9 cellular contexts compared by ENCODE assay signal in the genomic region with DNA sequence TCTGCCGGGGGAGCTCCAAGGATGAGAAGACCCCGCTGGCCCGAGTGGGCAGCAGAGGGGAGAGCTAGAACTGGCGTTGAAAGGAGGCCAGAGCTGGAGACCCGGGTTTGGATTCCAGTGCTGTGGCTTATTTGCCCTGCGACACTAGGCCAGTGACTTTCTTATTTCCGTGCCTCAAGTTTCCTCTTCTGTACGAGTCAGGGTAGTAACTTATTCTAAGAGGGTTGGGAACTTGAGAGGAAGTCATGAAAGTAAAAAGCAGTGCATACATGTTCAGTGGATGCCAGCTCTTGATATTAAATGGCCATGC. TPM values are rescaled to one million over a fixed set of nuclear protein-coding genes. Genes with fewer than 3 reads are reported as not detected.
A peak's percentile ranks its signal among the peaks of the same experiment; 100 is the strongest.
DNase-seq lines count a peak whose midpoint lies in the region; ATAC-seq and TF ChIP-seq lines count a peak whose summit lies in the region.
"Had no signal": no experiment of that assay in that cellular context is flagged by ENCODE, and none has a peak within 500 bp of the region (broad histone marks: within the 10 kb centered on the region; RNA-seq: fewer than 3 reads in every experiment).

No MANE protein-coding gene starts in this region.

- no peak for ATAC-seq in activated CD4-positive, alpha-beta T cell treated with anti-CD3 and anti-CD28 coated beads for 36 hours
- no peak for ATAC-seq in GM19455 (IDR thresholded peaks at IDR 0.05; ENCODE audit: unreplicated experiment)

- H3K4me3 ChIP-seq in neural cell (ENCODE audit: low read length), result peak overlapping the region; percentile 82

- H3K27ac Mint-ChIP-seq in activated CD4-positive, alpha-beta T cell treated with anti-CD3 and anti-CD28 coated beads for 36 hours, result peak overlapping the region; percentile 97

- H3K27me3 Mint-ChIP-seq in activated CD4-positive, alpha-beta T cell treated with anti-CD3 and anti-CD28 coated beads for 36 hours, result no peaks in the 10 kb centered on the region

- intact Hi-C loops in activated CD4-positive, alpha-beta T cell treated with anti-CD3 and anti-CD28 coated beads for 36 hours (cut with DNase I, micrococcal nuclease), result loop anchor here (1.0 to 10.0 kb wide), 9 partner anchors 11 to 351 kb away; partner anchors contain the start of genes AP1M1 (in 2 of the 2), RAB8A (in 2 of the 2), C19orf44 (in 1 of the 2) and CALR3 (in 1 of the 2)

- no peaks in the 10 kb centered on the region for H3K9me3 Mint-ChIP-seq in activated CD4-positive, alpha-beta T cell treated with anti-CD3 and anti-CD28 coated beads for 36 hours (ENCODE audit: low read depth)

- no peak for TF ChIP-seq EP300 in neural cell (conservative IDR thresholded peaks at IDR 0.05; ENCODE audit: poor library complexity, severe bottlenecking)

- peaks cover 23% of the 10 kb centered on the region for H3K36me3 Mint-ChIP-seq in activated CD4-positive, alpha-beta T cell treated with anti-CD3 and anti-CD28 coated beads for 36 hours (ENCODE audit: low read depth)

- no peaks in the 10 kb centered on the region for H3K27me3 ChIP-seq in neural cell (ENCODE audit: insufficient read depth, low read depth, low read length)

- CTCF ChIA-PET in activated CD4-positive, alpha-beta T cell treated with anti-CD3 and anti-CD28 coated beads for 36 hours (lab: Charles Lee), result interaction anchor here (0.7 to 4.0 kb wide), 19 partner anchors 10 to 316 kb away, joined by 3 to 53 read pairs (median 4); partner anchors contain the start of gene AP1M1

- H3K27ac ChIP-seq in neural cell (ENCODE audit: low read length), result peak overlapping the region; percentile 82

- H2AFZ ChIP-seq in neural cell (ENCODE audit: low read depth, low read length), result peak overlapping the region; percentile 52

- DNase-seq in activated CD4-positive, alpha-beta T cell treated with anti-CD3 and anti-CD28 coated beads for 36 hours, result no peak
- DNase-seq in activated CD4-positive, alpha-beta T cell treated with anti-CD3 and anti-CD28 coated beads, Interleukin-2, amount 50 U/mL, for 1 hour, result no peak
- DNase-seq in RKO (ENCODE audit: low spot score) (peak; percentile 64), DMS153 treated with DMSO at 0.1 percent for 48 hours (lab: John Stamatoyannopoulos, UW; ENCODE audit: unreplicated experiment) (no peak), NCI-H345 treated with DMSO at 0.1 percent for 48 hours (lab: John Stamatoyannopoulos, UW; ENCODE audit: unreplicated experiment) (no peak)
- peak; percentile 23 for DNase-seq in effector CD8-positive, alpha-beta T cell (lab: John Stamatoyannopoulos, UW)

- H3K36me3 ChIP-seq in neural cell (ENCODE audit: insufficient read depth, low read length), result no peaks in the 10 kb centered on the region

- H3K4me3 Mint-ChIP-seq in activated CD4-positive, alpha-beta T cell treated with anti-CD3 and anti-CD28 coated beads for 36 hours, result peak overlapping the region; percentile 100

- no peaks in the 10 kb centered on the region for H3K9me2 ChIP-seq in neural cell (ENCODE audit: insufficient read depth, low read length)

- peak; percentile 30 for TF ChIP-seq CTCF in neural cell (IDR thresholded peaks at IDR 0.05; ENCODE audit: poor library complexity, severe bottlenecking)

- peak overlapping the region; percentile 92 for H3K4me2 ChIP-seq in neural cell (ENCODE audit: low read length)

- POLR2A ChIA-PET in activated CD4-positive, alpha-beta T cell treated with anti-CD3 and anti-CD28 coated beads for 36 hours (lab: Charles Lee), result interaction anchor here (0.6 to 1.7 kb wide), 6 partner anchors 12 to 116 kb away, joined by 3 to 19 read pairs (median 3); partner anchors contain the start of gene AP1M1

- H3K9me3 ChIP-seq in neural cell (ENCODE audit: low read length), result no peaks in the 10 kb centered on the region

- H3K4me1 Mint-ChIP-seq in activated CD4-positive, alpha-beta T cell treated with anti-CD3 and anti-CD28 coated beads for 36 hours, result peaks cover 26% of the 10 kb centered on the region

- peaks cover 21% of the 10 kb centered on the region for H3K79me2 ChIP-seq in neural cell (replicated peaks; ENCODE audit: insufficient read depth, low read length)

- no peaks in the 10 kb centered on the region for H4K20me1 ChIP-seq in neural cell (ENCODE audit: insufficient read depth)

- peak overlapping the region; percentile 88 for H3K9ac ChIP-seq in neural cell (ENCODE audit: low read length)

- no peaks in the 10 kb centered on the region for H3F3A ChIP-seq in neural cell (ENCODE audit: insufficient read depth, low read length, poor library complexity, severe bottlenecking)

- no peak for TF ChIP-seq RAD21 in neural cell (conservative IDR thresholded peaks at IDR 0.05)

TF ChIP-seq in neural cell, 6 proteins besides CTCF, POLR2A, EP300 and RAD21:
- TF ChIP-seq TAF1 (IDR thresholded peaks at IDR 0.05; ENCODE audit: low read depth), result no peak
- no peak for TF ChIP-seq MXI1 (conservative IDR thresholded peaks at IDR 0.05; ENCODE audit: poor library complexity, severe bottlenecking)
- no peak for TF ChIP-seq EZH2 (IDR thresholded peaks at IDR 0.05; ENCODE audit: borderline replicate concordance, insufficient read depth, low read length, poor library complexity, severe bottlenecking)
- TF ChIP-seq REST (IDR thresholded peaks at IDR 0.05; ENCODE audit: borderline replicate concordance), result no peak
- no peak for TF ChIP-seq POLR2AphosphoS5 (IDR thresholded peaks at IDR 0.05)
- TF ChIP-seq SMC3 (conservative IDR thresholded peaks at IDR 0.05; ENCODE audit: poor library complexity), result no peak

RNA-seq across cellular contexts. Expression of gene FAM32A, which starts 0.7 kb away (rescaled TPM):
- total RNA-seq in activated CD4-positive, alpha-beta T cell treated with anti-CD3 and anti-CD28 coated beads for 36 hours, result 10 to 100 TPM; 46.3 to 48.2 TPM
- polyA plus RNA-seq in neural cell, result 520 and 545 TPM in 2 replicates
- 212 and 213 TPM in 2 replicates for polyA minus RNA-seq in neural cell

RNA-seq across cellular contexts. Expression of gene AP1M1, which starts 11.8 kb away (rescaled TPM):
- 10 to 100 TPM; 61.8 to 92.0 TPM for total RNA-seq in activated CD4-positive, alpha-beta T cell treated with anti-CD3 and anti-CD28 coated beads for 36 hours
- polyA plus RNA-seq in neural cell, result 80.5 and 81.4 TPM in 2 replicates
- 85.9 and 96.5 TPM in 2 replicates for polyA minus RNA-seq in neural cell

RNA-seq across cellular contexts. Expression of gene CIB3, which starts 12.6 kb away (rescaled TPM):
- total RNA-seq in activated CD4-positive, alpha-beta T cell treated with anti-CD3 and anti-CD28 coated beads for 36 hours, result not detected
- polyA plus RNA-seq in neural cell, result not detected in 2 replicates
- not detected in 2 replicates for polyA minus RNA-seq in neural cell
- total RNA-seq: Daoy had no signal

RNA-seq across cellular contexts. Expression of gene HSH2D, which starts 42.4 kb away (rescaled TPM):
- 10 to 100 TPM; 31.2 to 38.2 TPM for total RNA-seq in activated CD4-positive, alpha-beta T cell treated with anti-CD3 and anti-CD28 coated beads for 36 hours
- not detected in 2 replicates for polyA plus RNA-seq in neural cell
- not detected in 2 replicates for polyA minus RNA-seq in neural cell
- total RNA-seq: Daoy had no signal

Comparison
In these comparisons a context has a peak if more than half of its experiments do, and no peak if none do; other contexts are left out.
1. DNase-seq: peak in RKO (single experiment) and effector CD8-positive, alpha-beta T cell (single experiment); none in activated CD4-positive, alpha-beta T cell treated with anti-CD3 and anti-CD28 coated beads for 36 hours (single experiment), activated CD4-positive, alpha-beta T cell treated with anti-CD3 and anti-CD28 coated beads, Interleukin-2, amount 50 U/mL, for 1 hour (single experiment), DMS153 treated with DMSO at 0.1 percent for 48 hours (single experiment) and NCI-H345 treated with DMSO at 0.1 percent for 48 hours (single experiment).